In the genomic region with DNA sequence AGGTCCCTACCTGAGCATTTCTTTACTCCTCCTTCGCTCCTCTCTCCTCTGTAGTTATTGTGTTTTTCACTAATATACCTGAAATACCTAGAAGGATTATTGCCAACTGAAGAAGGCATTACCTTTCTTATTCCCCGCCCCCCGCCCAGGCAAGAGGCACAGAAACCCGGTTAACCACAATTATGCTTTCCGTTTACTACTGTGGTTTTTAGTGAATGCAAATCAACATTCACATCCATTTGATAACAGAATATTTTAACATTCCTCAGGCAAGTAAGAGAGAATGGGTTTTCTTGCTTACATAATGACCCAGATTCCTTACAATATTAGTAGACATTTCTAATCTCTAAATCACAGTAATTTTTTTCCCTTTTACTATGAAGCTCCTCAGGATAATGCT, we compare ENCODE assay signal across 19 cellular contexts.
A peak's percentile ranks its signal among the peaks of the same experiment; 100 is the strongest.
DNase-seq lines count a peak whose midpoint lies in the region; ATAC-seq, FAIRE-seq and TF ChIP-seq lines count a peak whose summit lies in the region.
"Had no signal": no experiment of that assay in that cellular context is flagged by ENCODE, and none has a peak within 500 bp of the region (broad histone marks: within the 10 kb centered on the region; RNA-seq: fewer than 3 reads in every experiment).

No MANE protein-coding gene starts in this region.

- H3K36me3 Mint-ChIP-seq in activated CD8-positive, alpha-beta T cell treated with anti-CD3 and anti-CD28 coated beads for 36 hours (ENCODE audit: low read depth), result peaks cover 17% of the 10 kb centered on the region

- POLR2A ChIA-PET in activated CD8-positive, alpha-beta T cell treated with anti-CD3 and anti-CD28 coated beads for 36 hours (lab: Charles Lee), result no interaction called here

- intact Hi-C loops in activated CD8-positive, alpha-beta T cell treated with anti-CD3 and anti-CD28 coated beads for 36 hours (cut with micrococcal nuclease), result loop anchor here (10.0 kb wide), 1 partner anchor 277 kb away; no protein-coding TSS in a partner anchor

- no peak for FAIRE-seq in HTR-8/SVneo (lab: Jason Lieb, UNC)
- FAIRE-seq: G401.6, HepG2 had no signal

- H3K27me3 ChIP-seq in HL-60 (ENCODE audit: insufficient read depth, poor library complexity, severe bottlenecking), result no peaks in the 10 kb centered on the region

- H3K4me3 ChIP-seq in HL-60 (replicated peaks; ENCODE audit: insufficient read depth, low read length) (no peak overlapping the region), fibroblast of pulmonary artery (replicated peaks; ENCODE audit: low read depth, low read length) (no peak overlapping the region)
- H3K4me3 ChIP-seq: left ventricle myocardium inferior had no signal

- no peak for ATAC-seq in activated CD8-positive, alpha-beta T cell treated with anti-CD3 and anti-CD28 coated beads for 36 hours
- no peak for ATAC-seq in HG02973 (IDR thresholded peaks at IDR 0.05; ENCODE audit: unreplicated experiment)
- ATAC-seq: HepG2, Panc1 had no signal

- TF ChIP-seq CTCF in HL-60 (IDR thresholded peaks at IDR 0.05; ENCODE audit: insufficient read depth, low read length) (no peak), fibroblast of pulmonary artery (IDR thresholded peaks at IDR 0.05; ENCODE audit: low read length, missing control alignments) (no peak)
- TF ChIP-seq CTCF in activated CD8-positive, alpha-beta T cell treated with anti-CD3 and anti-CD28 coated beads for 36 hours (IDR thresholded peaks at IDR 0.05), result no peak

- H3K4me3 Mint-ChIP-seq in activated CD8-positive, alpha-beta T cell treated with anti-CD3 and anti-CD28 coated beads for 36 hours, result no peak overlapping the region
- H3K4me3 Mint-ChIP-seq: activated CD4-positive, alpha-beta memory T cell treated with anti-CD3 and anti-CD28 coated beads for 36 hours; CD14-positive monocyte; type B pancreatic cell had no signal

- H3K27ac ChIP-seq in HL-60 (replicated peaks), result 0 out of 2 replicates have a peak overlapping the region, but pooled peaks have one; percentile 1
- H3K27ac ChIP-seq: left ventricle myocardium inferior had no signal

- no peak overlapping the region for H3K27ac Mint-ChIP-seq in activated CD8-positive, alpha-beta T cell treated with anti-CD3 and anti-CD28 coated beads for 36 hours
- H3K27ac Mint-ChIP-seq: activated CD4-positive, alpha-beta memory T cell treated with anti-CD3 and anti-CD28 coated beads for 36 hours; type B pancreatic cell had no signal

- H3K27me3 Mint-ChIP-seq in activated CD8-positive, alpha-beta T cell treated with anti-CD3 and anti-CD28 coated beads for 36 hours, result no peaks in the 10 kb centered on the region
- H3K27me3 Mint-ChIP-seq: activated CD4-positive, alpha-beta memory T cell treated with anti-CD3 and anti-CD28 coated beads for 36 hours; type B pancreatic cell had no signal

- CTCF ChIA-PET in activated CD8-positive, alpha-beta T cell treated with anti-CD3 and anti-CD28 coated beads for 36 hours (lab: Charles Lee), result interaction anchor here (1.3 kb wide), 1 partner anchor 17 kb away, joined by 3 read pairs; no protein-coding TSS in a partner anchor

- peaks cover 67% of the 10 kb centered on the region for H3K4me1 Mint-ChIP-seq in activated CD8-positive, alpha-beta T cell treated with anti-CD3 and anti-CD28 coated beads for 36 hours (ENCODE audit: low read depth)

- H3K9me3 Mint-ChIP-seq in activated CD8-positive, alpha-beta T cell treated with anti-CD3 and anti-CD28 coated beads for 36 hours, result peaks cover 1% of the 10 kb centered on the region
- H3K9me3 Mint-ChIP-seq: activated CD4-positive, alpha-beta memory T cell treated with anti-CD3 and anti-CD28 coated beads for 36 hours; type B pancreatic cell had no signal

- DNase-seq in CD1c-positive myeloid dendritic cell (ENCODE audit: extremely low spot score), result peak; percentile 13
- no peak for DNase-seq in HL-60 (ENCODE audit: low read depth in 1 of 2, low spot score in 1 of 2)
- DNase-seq in activated CD8-positive, alpha-beta T cell treated with anti-CD3 and anti-CD28 coated beads for 36 hours, result peak; percentile 20
- DNase-seq in fibroblast of pulmonary artery (ENCODE audit: low read depth), result peak; percentile 6
- no peak for DNase-seq in islet precursor cell
- DNase-seq in NCI-H524 treated with DMSO at 0.1 percent for 48 hours (lab: John Stamatoyannopoulos, UW), result no peak
- no peak for DNase-seq in HTR-8/SVneo (ENCODE audit: insufficient read length, low spot score)
- DNase-seq: activated CD4-positive, alpha-beta memory T cell treated with anti-CD3 and anti-CD28 coated beads for 36 hours; activated gamma-delta T cell; left ventricle myocardium inferior; NCI-H345; retina; stimulated activated CD8-positive, alpha-beta memory T cell treated with anti-CD3 and anti-CD28 coated beads, Interleukin-4, amount 100 ng/mL, for 48 hours had no signal

Comparison
In these comparisons a context has a peak if more than half of its experiments do, and no peak if none do; other contexts are left out.
1. DNase-seq: peak in CD1c-positive myeloid dendritic cell (single experiment), activated CD8-positive, alpha-beta T cell treated with anti-CD3 and anti-CD28 coated beads for 36 hours (single experiment) and fibroblast of pulmonary artery (single experiment); none in HL-60 (0 of 2), islet precursor cell (single experiment), NCI-H524 treated with DMSO at 0.1 percent for 48 hours (single experiment) and HTR-8/SVneo (single experiment).